ENCODE assay signal across 2 cellular contexts in the genomic region with DNA sequence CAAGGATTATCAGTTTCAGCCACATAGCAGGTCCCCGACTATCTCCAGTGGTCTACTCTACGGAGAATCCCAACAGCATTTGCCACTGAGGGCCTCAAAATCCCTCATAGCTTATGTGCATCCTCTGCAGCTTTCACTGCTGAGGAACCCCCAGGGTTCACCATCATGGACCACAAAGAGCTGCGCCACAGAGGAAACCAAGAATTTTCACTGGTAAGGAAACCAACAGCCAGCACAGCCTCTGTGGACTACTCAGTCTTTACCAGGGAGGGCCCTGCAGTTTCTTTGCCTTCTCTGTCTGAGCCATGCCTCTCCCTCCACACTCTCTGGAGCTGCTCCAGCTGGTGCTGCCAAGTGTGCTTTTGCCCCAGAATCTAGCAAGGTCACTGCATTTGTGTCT.
TF ChIP-seq lines count a peak whose summit lies in the region.

No MANE protein-coding gene starts in this region.

TF ChIP-seq in H1, 55 proteins besides CTCF, POLR2A, EP300 and RAD21:
- no peak for TF ChIP-seq CEBPB (IDR thresholded peaks at IDR 0.05; ENCODE audit: low read depth, low read length)
- no peak for TF ChIP-seq NANOG (IDR thresholded peaks at IDR 0.05; ENCODE audit: insufficient read depth, low read depth, low read length, poor library complexity, severe bottlenecking)
- TF ChIP-seq RXRA (IDR thresholded peaks at IDR 0.05; ENCODE audit: insufficient read depth, low read depth, low read length), result no peak
- no peak for TF ChIP-seq CBX8 (IDR thresholded peaks at IDR 0.05; ENCODE audit: borderline replicate concordance, low read depth, low read length)
- no peak for TF ChIP-seq EGR1 (IDR thresholded peaks at IDR 0.05; ENCODE audit: borderline replicate concordance, low read depth, low read length)
- TF ChIP-seq CHD1 (IDR thresholded peaks at IDR 0.05; ENCODE audit: low read depth, low read length), result no peak
- TF ChIP-seq NRF1 (IDR thresholded peaks at IDR 0.05; ENCODE audit: low read depth, low read length), result no peak
- no peak for TF ChIP-seq SP1 (IDR thresholded peaks at IDR 0.05; ENCODE audit: low read depth, low read length)
- no peak for TF ChIP-seq TBP (IDR thresholded peaks at IDR 0.05; ENCODE audit: low read depth, low read length)
- TF ChIP-seq ATF2 (IDR thresholded peaks at IDR 0.05; ENCODE audit: low read length), result no peak
- TF ChIP-seq SIRT6 (IDR thresholded peaks at IDR 0.05; ENCODE audit: low read length), result no peak
- TF ChIP-seq RBBP5 (IDR thresholded peaks at IDR 0.05; ENCODE audit: borderline replicate concordance, low read depth, low read length), result no peak

TF ChIP-seq in HepG2, 621 proteins besides CTCF, POLR2A, EP300 and RAD21:
- TF ChIP-seq ZMYM2 (CRISPR knock-in tag; IDR thresholded peaks at IDR 0.05) (no peak), ZNF253 (CRISPR knock-in tag; IDR thresholded peaks at IDR 0.05; ENCODE audit: borderline replicate concordance) (no peak), ZMYM3 (CRISPR knock-in tag; IDR thresholded peaks at IDR 0.05) (no peak), U2AF2 (IDR thresholded peaks at IDR 0.05; ENCODE audit: low read depth, low read length) (no peak), RBFOX2 (IDR thresholded peaks at IDR 0.05; ENCODE audit: low read depth, low read length) (no peak), HNRNPLL (IDR thresholded peaks at IDR 0.05; ENCODE audit: low read depth, low read length, poor library complexity, severe bottlenecking) (no peak), NFE2L2 (IDR thresholded peaks at IDR 0.05; ENCODE audit: low read length) (no peak)
- TF ChIP-seq, protein P1, sequence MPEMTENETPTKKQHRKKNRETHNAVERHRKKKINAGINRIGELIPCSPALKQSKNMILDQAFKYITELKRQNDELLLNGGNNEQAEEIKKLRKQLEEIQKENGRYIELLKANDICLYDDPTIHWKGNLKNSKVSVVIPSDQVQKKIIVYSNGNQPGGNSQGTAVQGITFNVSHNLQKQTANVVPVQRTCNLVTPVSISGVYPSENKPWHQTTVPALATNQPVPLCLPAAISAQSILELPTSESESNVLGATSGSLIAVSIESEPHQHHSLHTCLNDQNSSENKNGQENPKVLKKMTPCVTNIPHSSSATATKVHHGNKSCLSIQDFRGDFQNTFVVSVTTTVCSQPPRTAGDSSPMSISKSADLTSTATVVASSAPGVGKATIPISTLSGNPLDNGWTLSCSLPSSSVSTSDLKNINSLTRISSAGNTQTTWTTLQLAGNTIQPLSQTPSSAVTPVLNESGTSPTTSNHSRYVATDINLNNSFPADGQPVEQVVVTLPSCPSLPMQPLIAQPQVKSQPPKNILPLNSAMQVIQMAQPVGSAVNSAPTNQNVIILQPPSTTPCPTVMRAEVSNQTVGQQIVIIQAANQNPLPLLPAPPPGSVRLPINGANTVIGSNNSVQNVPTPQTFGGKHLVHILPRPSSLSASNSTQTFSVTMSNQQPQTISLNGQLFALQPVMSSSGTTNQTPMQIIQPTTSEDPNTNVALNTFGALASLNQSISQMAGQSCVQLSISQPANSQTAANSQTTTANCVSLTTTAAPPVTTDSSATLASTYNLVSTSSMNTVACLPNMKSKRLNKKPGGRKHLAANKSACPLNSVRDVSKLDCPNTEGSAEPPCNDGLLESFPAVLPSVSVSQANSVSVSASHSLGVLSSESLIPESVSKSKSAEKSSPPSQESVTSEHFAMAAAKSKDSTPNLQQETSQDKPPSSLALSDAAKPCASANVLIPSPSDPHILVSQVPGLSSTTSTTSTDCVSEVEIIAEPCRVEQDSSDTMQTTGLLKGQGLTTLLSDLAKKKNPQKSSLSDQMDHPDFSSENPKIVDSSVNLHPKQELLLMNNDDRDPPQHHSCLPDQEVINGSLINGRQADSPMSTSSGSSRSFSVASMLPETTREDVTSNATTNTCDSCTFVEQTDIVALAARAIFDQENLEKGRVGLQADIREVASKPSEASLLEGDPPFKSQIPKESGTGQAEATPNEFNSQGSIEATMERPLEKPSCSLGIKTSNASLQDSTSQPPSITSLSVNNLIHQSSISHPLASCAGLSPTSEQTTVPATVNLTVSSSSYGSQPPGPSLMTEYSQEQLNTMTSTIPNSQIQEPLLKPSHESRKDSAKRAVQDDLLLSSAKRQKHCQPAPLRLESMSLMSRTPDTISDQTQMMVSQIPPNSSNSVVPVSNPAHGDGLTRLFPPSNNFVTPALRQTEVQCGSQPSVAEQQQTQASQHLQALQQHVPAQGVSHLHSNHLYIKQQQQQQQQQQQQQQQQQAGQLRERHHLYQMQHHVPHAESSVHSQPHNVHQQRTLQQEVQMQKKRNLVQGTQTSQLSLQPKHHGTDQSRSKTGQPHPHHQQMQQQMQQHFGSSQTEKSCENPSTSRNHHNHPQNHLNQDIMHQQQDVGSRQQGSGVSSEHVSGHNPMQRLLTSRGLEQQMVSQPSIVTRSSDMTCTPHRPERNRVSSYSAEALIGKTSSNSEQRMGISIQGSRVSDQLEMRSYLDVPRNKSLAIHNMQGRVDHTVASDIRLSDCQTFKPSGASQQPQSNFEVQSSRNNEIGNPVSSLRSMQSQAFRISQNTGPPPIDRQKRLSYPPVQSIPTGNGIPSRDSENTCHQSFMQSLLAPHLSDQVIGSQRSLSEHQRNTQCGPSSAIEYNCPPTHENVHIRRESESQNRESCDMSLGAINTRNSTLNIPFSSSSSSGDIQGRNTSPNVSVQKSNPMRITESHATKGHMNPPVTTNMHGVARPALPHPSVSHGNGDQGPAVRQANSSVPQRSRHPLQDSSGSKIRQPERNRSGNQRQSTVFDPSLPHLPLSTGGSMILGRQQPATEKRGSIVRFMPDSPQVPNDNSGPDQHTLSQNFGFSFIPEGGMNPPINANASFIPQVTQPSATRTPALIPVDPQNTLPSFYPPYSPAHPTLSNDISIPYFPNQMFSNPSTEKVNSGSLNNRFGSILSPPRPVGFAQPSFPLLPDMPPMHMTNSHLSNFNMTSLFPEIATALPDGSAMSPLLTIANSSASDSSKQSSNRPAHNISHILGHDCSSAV (CRISPR knock-in tag; IDR thresholded peaks at IDR 0.05; ENCODE audit: borderline replicate concordance), result no peak
- TF ChIP-seq, protein P2, sequence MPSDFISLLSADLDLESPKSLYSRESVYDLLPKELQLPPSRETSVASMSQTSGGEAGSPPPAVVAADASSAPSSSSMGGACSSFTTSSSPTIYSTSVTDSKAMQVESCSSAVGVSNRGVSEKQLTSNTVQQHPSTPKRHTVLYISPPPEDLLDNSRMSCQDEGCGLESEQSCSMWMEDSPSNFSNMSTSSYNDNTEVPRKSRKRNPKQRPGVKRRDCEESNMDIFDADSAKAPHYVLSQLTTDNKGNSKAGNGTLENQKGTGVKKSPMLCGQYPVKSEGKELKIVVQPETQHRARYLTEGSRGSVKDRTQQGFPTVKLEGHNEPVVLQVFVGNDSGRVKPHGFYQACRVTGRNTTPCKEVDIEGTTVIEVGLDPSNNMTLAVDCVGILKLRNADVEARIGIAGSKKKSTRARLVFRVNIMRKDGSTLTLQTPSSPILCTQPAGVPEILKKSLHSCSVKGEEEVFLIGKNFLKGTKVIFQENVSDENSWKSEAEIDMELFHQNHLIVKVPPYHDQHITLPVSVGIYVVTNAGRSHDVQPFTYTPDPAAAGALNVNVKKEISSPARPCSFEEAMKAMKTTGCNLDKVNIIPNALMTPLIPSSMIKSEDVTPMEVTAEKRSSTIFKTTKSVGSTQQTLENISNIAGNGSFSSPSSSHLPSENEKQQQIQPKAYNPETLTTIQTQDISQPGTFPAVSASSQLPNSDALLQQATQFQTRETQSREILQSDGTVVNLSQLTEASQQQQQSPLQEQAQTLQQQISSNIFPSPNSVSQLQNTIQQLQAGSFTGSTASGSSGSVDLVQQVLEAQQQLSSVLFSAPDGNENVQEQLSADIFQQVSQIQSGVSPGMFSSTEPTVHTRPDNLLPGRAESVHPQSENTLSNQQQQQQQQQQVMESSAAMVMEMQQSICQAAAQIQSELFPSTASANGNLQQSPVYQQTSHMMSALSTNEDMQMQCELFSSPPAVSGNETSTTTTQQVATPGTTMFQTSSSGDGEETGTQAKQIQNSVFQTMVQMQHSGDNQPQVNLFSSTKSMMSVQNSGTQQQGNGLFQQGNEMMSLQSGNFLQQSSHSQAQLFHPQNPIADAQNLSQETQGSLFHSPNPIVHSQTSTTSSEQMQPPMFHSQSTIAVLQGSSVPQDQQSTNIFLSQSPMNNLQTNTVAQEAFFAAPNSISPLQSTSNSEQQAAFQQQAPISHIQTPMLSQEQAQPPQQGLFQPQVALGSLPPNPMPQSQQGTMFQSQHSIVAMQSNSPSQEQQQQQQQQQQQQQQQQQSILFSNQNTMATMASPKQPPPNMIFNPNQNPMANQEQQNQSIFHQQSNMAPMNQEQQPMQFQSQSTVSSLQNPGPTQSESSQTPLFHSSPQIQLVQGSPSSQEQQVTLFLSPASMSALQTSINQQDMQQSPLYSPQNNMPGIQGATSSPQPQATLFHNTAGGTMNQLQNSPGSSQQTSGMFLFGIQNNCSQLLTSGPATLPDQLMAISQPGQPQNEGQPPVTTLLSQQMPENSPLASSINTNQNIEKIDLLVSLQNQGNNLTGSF (CRISPR knock-in tag; IDR thresholded peaks at IDR 0.05), result no peak
